1 cellular context compared by ENCODE assay signal in the genomic region with DNA sequence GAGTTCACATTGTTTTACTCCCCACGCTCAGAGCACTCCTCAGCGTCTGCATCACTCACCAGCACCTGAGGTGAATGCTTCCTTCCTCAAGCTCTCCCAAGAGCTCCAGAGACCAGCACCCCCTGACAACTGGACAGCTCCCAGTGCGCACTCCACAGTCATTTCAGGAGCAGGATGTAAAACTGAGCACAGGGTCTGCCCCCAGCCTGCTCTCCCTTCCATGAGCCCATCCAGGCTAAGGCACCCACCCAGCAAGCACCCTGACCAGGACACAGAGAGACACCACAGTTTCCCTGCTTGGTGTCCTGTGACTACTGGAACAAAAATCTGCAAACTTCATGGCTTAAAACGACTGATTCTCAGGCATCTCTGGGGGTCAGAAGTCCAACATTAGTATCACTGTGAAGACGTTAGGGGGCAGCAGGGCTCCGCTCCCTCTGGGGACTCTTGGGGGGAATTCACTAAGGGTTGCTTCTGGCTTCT.
TF ChIP-seq lines count a peak whose summit lies in the region.

No MANE protein-coding gene starts in this region.

TF ChIP-seq in GM12878, 131 proteins besides CTCF, POLR2A, EP300 and RAD21:
- TF ChIP-seq, protein P1, sequence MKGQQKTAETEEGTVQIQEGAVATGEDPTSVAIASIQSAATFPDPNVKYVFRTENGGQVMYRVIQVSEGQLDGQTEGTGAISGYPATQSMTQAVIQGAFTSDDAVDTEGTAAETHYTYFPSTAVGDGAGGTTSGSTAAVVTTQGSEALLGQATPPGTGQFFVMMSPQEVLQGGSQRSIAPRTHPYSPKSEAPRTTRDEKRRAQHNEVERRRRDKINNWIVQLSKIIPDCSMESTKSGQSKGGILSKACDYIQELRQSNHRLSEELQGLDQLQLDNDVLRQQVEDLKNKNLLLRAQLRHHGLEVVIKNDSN (IDR thresholded peaks at IDR 0.05; ENCODE audit: borderline replicate concordance, extremely low read length, insufficient read depth, low read depth, low read length): no peak
- TF ChIP-seq, protein P2, sequence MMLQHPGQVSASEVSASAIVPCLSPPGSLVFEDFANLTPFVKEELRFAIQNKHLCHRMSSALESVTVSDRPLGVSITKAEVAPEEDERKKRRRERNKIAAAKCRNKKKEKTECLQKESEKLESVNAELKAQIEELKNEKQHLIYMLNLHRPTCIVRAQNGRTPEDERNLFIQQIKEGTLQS (IDR thresholded peaks at IDR 0.05; ENCODE audit: borderline replicate concordance, extremely low read depth, low read depth, low read length): no peak
- TF ChIP-seq RCOR1 (conservative IDR thresholded peaks at IDR 0.05; ENCODE audit: low read depth, low read length) (no peak), IRF4 (IDR thresholded peaks at IDR 0.05; ENCODE audit: low read depth, low read length) (peak; percentile 86), GATAD2B (conservative IDR thresholded peaks at IDR 0.05; ENCODE audit: low read depth) (no peak), NBN (IDR thresholded peaks at IDR 0.05) (no peak), SMC3 (IDR thresholded peaks at IDR 0.05; ENCODE audit: borderline replicate concordance, low read length) (peak; percentile 13; the same call in 1 of the 2 replicates), JUNB (IDR thresholded peaks at IDR 0.05) (peak; percentile 69), RBBP5 (conservative IDR thresholded peaks at IDR 0.05) (no peak), SIX5 (IDR thresholded peaks at IDR 0.05; ENCODE audit: low read depth, low read length, severe bottlenecking) (no peak), CHD1 (IDR thresholded peaks at IDR 0.05; ENCODE audit: low read depth, low read length) (no peak), JUND (IDR thresholded peaks at IDR 0.05; ENCODE audit: low read depth, low read length) (peak; percentile 60; the same call in 1 of the 2 replicates), STAT3 (IDR thresholded peaks at IDR 0.05; ENCODE audit: low read depth, low read length) (no peak)
- TF ChIP-seq, protein P3, sequence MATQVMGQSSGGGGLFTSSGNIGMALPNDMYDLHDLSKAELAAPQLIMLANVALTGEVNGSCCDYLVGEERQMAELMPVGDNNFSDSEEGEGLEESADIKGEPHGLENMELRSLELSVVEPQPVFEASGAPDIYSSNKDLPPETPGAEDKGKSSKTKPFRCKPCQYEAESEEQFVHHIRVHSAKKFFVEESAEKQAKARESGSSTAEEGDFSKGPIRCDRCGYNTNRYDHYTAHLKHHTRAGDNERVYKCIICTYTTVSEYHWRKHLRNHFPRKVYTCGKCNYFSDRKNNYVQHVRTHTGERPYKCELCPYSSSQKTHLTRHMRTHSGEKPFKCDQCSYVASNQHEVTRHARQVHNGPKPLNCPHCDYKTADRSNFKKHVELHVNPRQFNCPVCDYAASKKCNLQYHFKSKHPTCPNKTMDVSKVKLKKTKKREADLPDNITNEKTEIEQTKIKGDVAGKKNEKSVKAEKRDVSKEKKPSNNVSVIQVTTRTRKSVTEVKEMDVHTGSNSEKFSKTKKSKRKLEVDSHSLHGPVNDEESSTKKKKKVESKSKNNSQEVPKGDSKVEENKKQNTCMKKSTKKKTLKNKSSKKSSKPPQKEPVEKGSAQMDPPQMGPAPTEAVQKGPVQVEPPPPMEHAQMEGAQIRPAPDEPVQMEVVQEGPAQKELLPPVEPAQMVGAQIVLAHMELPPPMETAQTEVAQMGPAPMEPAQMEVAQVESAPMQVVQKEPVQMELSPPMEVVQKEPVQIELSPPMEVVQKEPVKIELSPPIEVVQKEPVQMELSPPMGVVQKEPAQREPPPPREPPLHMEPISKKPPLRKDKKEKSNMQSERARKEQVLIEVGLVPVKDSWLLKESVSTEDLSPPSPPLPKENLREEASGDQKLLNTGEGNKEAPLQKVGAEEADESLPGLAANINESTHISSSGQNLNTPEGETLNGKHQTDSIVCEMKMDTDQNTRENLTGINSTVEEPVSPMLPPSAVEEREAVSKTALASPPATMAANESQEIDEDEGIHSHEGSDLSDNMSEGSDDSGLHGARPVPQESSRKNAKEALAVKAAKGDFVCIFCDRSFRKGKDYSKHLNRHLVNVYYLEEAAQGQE (IDR thresholded peaks at IDR 0.05; ENCODE audit: low read depth, low read length): peak; percentile 83
